Comparison of ENCODE assay signal across 28 cellular contexts in the genomic region with DNA sequence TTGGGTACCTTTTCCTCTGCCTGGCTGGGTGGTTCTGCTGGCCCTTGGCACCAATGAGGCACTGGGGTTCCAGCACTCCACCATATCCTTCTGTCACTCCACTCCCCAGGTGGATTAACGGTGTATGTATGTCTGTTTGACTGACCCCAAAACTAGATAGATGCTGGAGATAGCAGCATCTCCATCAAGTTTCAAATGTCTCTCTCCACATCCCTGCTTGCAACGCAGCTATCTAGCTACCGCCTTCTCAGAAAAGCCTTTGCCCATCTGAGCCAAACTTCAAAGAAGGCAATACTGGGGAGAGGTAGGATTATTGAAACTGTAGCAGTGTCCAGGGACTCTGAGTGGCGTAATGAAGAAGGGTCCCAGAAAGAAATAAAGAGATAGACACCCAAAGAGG.
"Had no signal": no experiment of that assay in that cellular context is flagged by ENCODE, and none has a peak within 500 bp of the region (broad histone marks: within the 10 kb centered on the region; RNA-seq: fewer than 3 reads in every experiment).

No MANE protein-coding gene starts in this region.

- H3K4me3 Mint-ChIP-seq: activated B cell treated with CpG ODN at 0.5 μM for 24 hours; activated CD8-positive, alpha-beta T cell treated with anti-CD3 and anti-CD28 coated beads for 36 hours; activated naive CD4-positive, alpha-beta T cell treated with anti-CD3 and anti-CD28 coated beads, Interleukin-2, amount 50 U/mL, for 24 hours; activated naive CD8-positive, alpha-beta T cell treated with anti-CD3 and anti-CD28 coated beads, Interleukin-2, amount 50 U/mL, for 24 hours; activated T-cell treated with anti-CD3 and anti-CD28 coated beads, Interleukin-2, amount 50 U/mL, for 4 hours; effector memory CD8-positive, alpha-beta T cell; nephron; stimulated activated naive B cell treated with anti-CD40 and anti-IgM and Interleukin-4, amounts not matched to agents 10 μg/mL and 1 μg/mL and 100 μg/mL, for 72 hours; T-cell; T-helper 2 cell treated with Interferon-gamma antibody and Interleukin-4, amounts not matched to agents 5 μg/mL and 100 μg/mL, for 36 hours had no signal

- H3K27ac Mint-ChIP-seq: activated B cell treated with CpG ODN at 0.5 μM for 24 hours; activated CD8-positive, alpha-beta T cell treated with anti-CD3 and anti-CD28 coated beads for 36 hours; activated naive CD4-positive, alpha-beta T cell treated with anti-CD3 and anti-CD28 coated beads, Interleukin-2, amount 50 U/mL, for 24 hours; activated naive CD8-positive, alpha-beta T cell treated with anti-CD3 and anti-CD28 coated beads, Interleukin-2, amount 50 U/mL, for 24 hours; activated T-helper 2 cell treated with anti-CD3 and anti-CD28 coated beads, Interferon-gamma antibody, Interleukin-2, Interleukin-4, amounts not matched to agents 10 μg/mL and 5 μg/mL and 100 μg/mL, durations not matched to agents 14 hours and 24 hours and 36 hours; effector memory CD8-positive, alpha-beta T cell; nephron; stimulated activated naive B cell treated with anti-CD40 and anti-IgM and Interleukin-4, amounts not matched to agents 10 μg/mL and 1 μg/mL and 100 μg/mL, for 72 hours; T-cell; T-helper 2 cell treated with Interferon-gamma antibody and Interleukin-4, amounts not matched to agents 5 μg/mL and 100 μg/mL, for 36 hours had no signal

- H3K36me3 ChIP-seq: left lung, lower lobe of right lung, right lobe of liver, stomach, tibial artery, upper lobe of right lung had no signal

- DNase-seq: activated B cell treated with CpG ODN at 0.5 μM for 24 hours; activated CD4-positive, alpha-beta T cell treated with anti-CD3 and anti-CD28 coated beads, Interleukin-2, amount 50 U/mL, for 1 hour; activated CD8-positive, alpha-beta T cell treated with anti-CD3 and anti-CD28 coated beads for 36 hours; activated naive CD8-positive, alpha-beta T cell treated with anti-CD3 and anti-CD28 coated beads, Interleukin-2, amount 50 U/mL, for 24 hours; activated T-cell treated with anti-CD3 and anti-CD28 coated beads, Interleukin-2, amount 50 U/mL, for 4 hours; cerebellar nuclear complex; effector memory CD8-positive, alpha-beta T cell; foreskin fibroblast; kidney glomerular epithelial cell; left lung; lower lobe of right lung; mesenchymal stem cell; right lobe of liver; stimulated activated CD4-positive, alpha-beta T cell treated with anti-CD3 and anti-CD28 coated beads, Interleukin-12 subunit alpha, Interleukin-12 subunit beta, amount 100 ng/mL, for 4 hours; stimulated activated CD4-positive, alpha-beta T cell treated with anti-CD3 and anti-CD28 coated beads, Interleukin-4, amount 100 ng/mL, for 24 hours; stimulated activated CD8-positive, alpha-beta memory T cell treated with anti-CD3 and anti-CD28 coated beads, Interleukin-4, amount 100 ng/mL, for 48 hours; stimulated activated naive B cell treated with anti-CD40 and anti-IgM and Interleukin-4, amounts not matched to agents 10 μg/mL and 1 μg/mL and 100 μg/mL, for 72 hours; stomach; T-cell; tibial artery; upper lobe of right lung had no signal

- H3K9me3 ChIP-seq: left lung, lower lobe of right lung, right lobe of liver, stomach, tibial artery, upper lobe of right lung had no signal

- H3K9me3 Mint-ChIP-seq: activated B cell treated with CpG ODN at 0.5 μM for 24 hours; activated CD8-positive, alpha-beta T cell treated with anti-CD3 and anti-CD28 coated beads for 36 hours; activated naive CD4-positive, alpha-beta T cell treated with anti-CD3 and anti-CD28 coated beads, Interleukin-2, amount 50 U/mL, for 24 hours; activated naive CD8-positive, alpha-beta T cell treated with anti-CD3 and anti-CD28 coated beads, Interleukin-2, amount 50 U/mL, for 24 hours; activated T-cell treated with anti-CD3 and anti-CD28 coated beads, Interleukin-2, amount 50 U/mL, for 4 hours; activated T-helper 2 cell treated with anti-CD3 and anti-CD28 coated beads, Interferon-gamma antibody, Interleukin-2, Interleukin-4, amounts not matched to agents 10 μg/mL and 5 μg/mL and 100 μg/mL, durations not matched to agents 14 hours and 24 hours and 36 hours; effector memory CD8-positive, alpha-beta T cell; stimulated activated naive B cell treated with anti-CD40 and anti-IgM and Interleukin-4, amounts not matched to agents 10 μg/mL and 1 μg/mL and 100 μg/mL, for 72 hours; T-cell; T-helper 2 cell treated with Interferon-gamma antibody and Interleukin-4, amounts not matched to agents 5 μg/mL and 100 μg/mL, for 36 hours had no signal

- H3K4me3 ChIP-seq: coronary artery, left lung, lower lobe of right lung, right lobe of liver, skin epidermis, stomach, tibial artery, upper lobe of right lung had no signal

- H3K36me3 Mint-ChIP-seq: activated naive CD4-positive, alpha-beta T cell treated with anti-CD3 and anti-CD28 coated beads, Interleukin-2, amount 50 U/mL, for 24 hours; T-cell had no signal

- H3K27ac ChIP-seq: coronary artery, left lung, lower lobe of right lung, right lobe of liver, skin epidermis, stomach, tibial artery, upper lobe of right lung had no signal

- ATAC-seq: effector memory CD8-positive, alpha-beta T cell; esophagus mucosa; left lung; lower lobe of right lung; right lobe of liver; T-cell; upper lobe of right lung had no signal
